ENCODE assay signal across 9 cellular contexts in genomic region chr2:162058973-162059668, GRCh38. TPM values are rescaled to one million over a fixed set of nuclear protein-coding genes. Genes with fewer than 3 reads are reported as not detected.
A peak's percentile ranks its signal among the peaks of the same experiment; 100 is the strongest.
DNase-seq lines count a peak whose midpoint lies in the region; ATAC-seq, FAIRE-seq and TF ChIP-seq lines count a peak whose summit lies in the region.
"Had no signal": no experiment of that assay in that cellular context is flagged by ENCODE, and none has a peak within 500 bp of the region (broad histone marks: within the 10 kb centered on the region; RNA-seq: fewer than 3 reads in every experiment).

No MANE protein-coding gene starts in this region.

- FAIRE-seq in astrocyte (lab: Jason Lieb, UNC): no peak

- WGBS in psoas muscle, 3 donors: 37 to 47% (median 38%) methylated on average over 8 of the region's 8 CpGs
- 70 to 80% methylated on average over 8 of the region's 8 CpGs for WGBS in thyroid gland, 2 donors

- peaks cover 2% of the 10 kb centered on the region for H3K36me3 Mint-ChIP-seq in astrocyte (ENCODE audit: low read depth, unreplicated experiment)

- H3K27ac ChIP-seq in astrocyte (ENCODE audit: low read depth, low read length) (no peak overlapping the region), psoas muscle (no peak overlapping the region), thyroid gland (no peak overlapping the region)
- H3K27ac ChIP-seq: cardiac muscle cell had no signal

- no peaks in the 10 kb centered on the region for H3K36me3 ChIP-seq in astrocyte (ENCODE audit: insufficient read depth, low read length)
- H3K36me3 ChIP-seq in psoas muscle (ENCODE audit: insufficient read depth in 1 of 2, low read depth in 1 of 2): no peaks in the 10 kb centered on the region
- no peaks in the 10 kb centered on the region for H3K36me3 ChIP-seq in thyroid gland
- H3K36me3 ChIP-seq: cardiac muscle cell had no signal

- intact Hi-C loops in psoas muscle (cut with DNase I): no loop called here
- intact Hi-C loops in thyroid gland (cut with DNase I): no loop called here

- H3K79me2 ChIP-seq in astrocyte (ENCODE audit: insufficient read depth, low read length): no peaks in the 10 kb centered on the region

- H3K9me3 ChIP-seq in astrocyte (ENCODE audit: insufficient read depth, low read depth, low read length): peaks cover 2% of the 10 kb centered on the region
- peaks cover 7% of the 10 kb centered on the region for H3K9me3 ChIP-seq in psoas muscle
- no peaks in the 10 kb centered on the region for H3K9me3 ChIP-seq in thyroid gland

- no peak for TF ChIP-seq POLR2A in thyroid gland (IDR thresholded peaks at IDR 0.05)

- peaks cover 7% of the 10 kb centered on the region for H3K4me1 Mint-ChIP-seq in astrocyte (ENCODE audit: low read depth, unreplicated experiment)

- TF ChIP-seq CTCF in astrocyte (IDR thresholded peaks at IDR 0.05; ENCODE audit: insufficient read depth, low read depth, low read length) (no peak), psoas muscle (IDR thresholded peaks at IDR 0.05) (no peak), thyroid gland (IDR thresholded peaks at IDR 0.05) (no peak)

- H2AFZ ChIP-seq in astrocyte (ENCODE audit: low read depth, low read length): no peak overlapping the region

- DNase-seq in EH (ENCODE audit: low read depth): peak; percentile 6
- peak; percentile 55 for DNase-seq in astrocyte (ENCODE audit: low read depth)
- no peak for DNase-seq in NCI-H2227 treated with DMSO at 0.1 percent for 48 hours (lab: John Stamatoyannopoulos, UW)
- DNase-seq in NCI-H146 treated with DMSO at 0.1 percent for 48 hours (lab: John Stamatoyannopoulos, UW; ENCODE audit: unreplicated experiment): no peak
- no peak for DNase-seq in psoas muscle
- DNase-seq in thyroid gland: no peak

- H3K4me3 ChIP-seq in astrocyte (ENCODE audit: insufficient read depth, low read depth, low read length) (no peak overlapping the region), psoas muscle (no peak overlapping the region), thyroid gland (replicated peaks in 1 of 3) (no peak overlapping the region)
- H3K4me3 ChIP-seq: cardiac muscle cell had no signal

- H3K27ac Mint-ChIP-seq in astrocyte (ENCODE audit: unreplicated experiment): no peak overlapping the region

- no peaks in the 10 kb centered on the region for H4K20me1 ChIP-seq in astrocyte (ENCODE audit: insufficient read depth, low read length)

- H3K4me1 ChIP-seq in astrocyte (ENCODE audit: insufficient read depth, low read length) (no peaks in the 10 kb centered on the region), psoas muscle (no peaks in the 10 kb centered on the region), thyroid gland (no peaks in the 10 kb centered on the region)

- H3K9ac ChIP-seq in astrocyte (ENCODE audit: low read length): no peak overlapping the region

- H3K4me3 Mint-ChIP-seq in astrocyte (ENCODE audit: unreplicated experiment): no peak overlapping the region

- peaks cover 14% of the 10 kb centered on the region for H3K9me3 Mint-ChIP-seq in astrocyte (ENCODE audit: unreplicated experiment)

- no peaks in the 10 kb centered on the region for H3K27me3 Mint-ChIP-seq in astrocyte (ENCODE audit: low read depth, unreplicated experiment)

- no peaks in the 10 kb centered on the region for H3K27me3 ChIP-seq in astrocyte (ENCODE audit: insufficient read depth, low read length)
- H3K27me3 ChIP-seq in psoas muscle (ENCODE audit: insufficient read depth in 3 of 3, low read length in 2 of 3): no peaks in the 10 kb centered on the region
- H3K27me3 ChIP-seq in thyroid gland: no peaks in the 10 kb centered on the region
- H3K27me3 ChIP-seq: cardiac muscle cell had no signal

- ATAC-seq in GM19463 (IDR thresholded peaks at IDR 0.05; ENCODE audit: unreplicated experiment) (peak; percentile 73), HG03432 (IDR thresholded peaks at IDR 0.05; ENCODE audit: unreplicated experiment) (peak; percentile 87), psoas muscle (no peak)

- no peak overlapping the region for H3K4me2 ChIP-seq in astrocyte (ENCODE audit: low read length)

RNA-seq across cellular contexts. Expression of gene DPP4, which starts 14.9 kb away (rescaled TPM):
- 5.3 and 6.7 TPM in 2 replicates for total RNA-seq in astrocyte
- total RNA-seq in psoas muscle: 1 to 10 TPM in 3 of 4 donors, under 1 TPM in 1; 0.80 to 3.1 (median 1.4) TPM
- polyA plus RNA-seq in psoas muscle: under 1 TPM; 0.25 to 0.65 (median 0.59) TPM
- 10 to 100 TPM in 1 of 4 donors, 1 to 10 TPM in 3; 3.0 to 12.7 (median 4.4) TPM for total RNA-seq in thyroid gland
- total RNA-seq: cardiac muscle cell had no signal

Comparison
In these comparisons a context has a peak if more than half of its experiments do, and no peak if none do; other contexts are left out.
1. DNase-seq: peak in EH (single experiment) and astrocyte (single experiment); none in NCI-H2227 treated with DMSO at 0.1 percent for 48 hours (single experiment), NCI-H146 treated with DMSO at 0.1 percent for 48 hours (single experiment), psoas muscle (0 of 2) and thyroid gland (0 of 2).
2. ATAC-seq: peak in GM19463 (single experiment) and HG03432 (single experiment); none in psoas muscle (0 of 4).